In genomic region chr12:108679282-108679681, GRCh38 we compare ENCODE assay signal across 1 cellular context.
TF ChIP-seq lines count a peak whose summit lies in the region.

No MANE protein-coding gene starts in this region.

TF ChIP-seq in GM12878, 131 proteins besides CTCF, POLR2A, EP300 and RAD21:
- TF ChIP-seq ZZZ3 (IDR thresholded peaks at IDR 0.05; ENCODE audit: control insufficient read depth, insufficient read length, low read depth) = no peak
- no peak for TF ChIP-seq REST (IDR thresholded peaks at IDR 0.05; ENCODE audit: low read depth, low read length)
- no peak for TF ChIP-seq POU2F2 (IDR thresholded peaks at IDR 0.05; ENCODE audit: borderline replicate concordance, low read depth, low read length)
- TF ChIP-seq E2F8 (IDR thresholded peaks at IDR 0.05; ENCODE audit: low read depth, partially characterized antibody) = no peak
- TF ChIP-seq SPI1 (IDR thresholded peaks at IDR 0.05; ENCODE audit: borderline replicate concordance, insufficient read depth, low read depth, low read length) = no peak
- no peak for TF ChIP-seq NFYA (IDR thresholded peaks at IDR 0.05; ENCODE audit: borderline replicate concordance, low read depth, low read length)
- no peak for TF ChIP-seq ZBTB33 (IDR thresholded peaks at IDR 0.05)
- no peak for TF ChIP-seq SREBF2 (IDR thresholded peaks at IDR 0.05; ENCODE audit: low read length)
- TF ChIP-seq ASH2L (IDR thresholded peaks at IDR 0.05; ENCODE audit: borderline replicate concordance, low read depth) = no peak
- TF ChIP-seq MYB (IDR thresholded peaks at IDR 0.05; ENCODE audit: borderline replicate concordance, low read depth, low read length) = no peak
- TF ChIP-seq IRF3 (IDR thresholded peaks at IDR 0.05) = no peak
- no peak for TF ChIP-seq BRCA1 (IDR thresholded peaks at IDR 0.05; ENCODE audit: low read depth, low read length)
